In the genomic region with DNA sequence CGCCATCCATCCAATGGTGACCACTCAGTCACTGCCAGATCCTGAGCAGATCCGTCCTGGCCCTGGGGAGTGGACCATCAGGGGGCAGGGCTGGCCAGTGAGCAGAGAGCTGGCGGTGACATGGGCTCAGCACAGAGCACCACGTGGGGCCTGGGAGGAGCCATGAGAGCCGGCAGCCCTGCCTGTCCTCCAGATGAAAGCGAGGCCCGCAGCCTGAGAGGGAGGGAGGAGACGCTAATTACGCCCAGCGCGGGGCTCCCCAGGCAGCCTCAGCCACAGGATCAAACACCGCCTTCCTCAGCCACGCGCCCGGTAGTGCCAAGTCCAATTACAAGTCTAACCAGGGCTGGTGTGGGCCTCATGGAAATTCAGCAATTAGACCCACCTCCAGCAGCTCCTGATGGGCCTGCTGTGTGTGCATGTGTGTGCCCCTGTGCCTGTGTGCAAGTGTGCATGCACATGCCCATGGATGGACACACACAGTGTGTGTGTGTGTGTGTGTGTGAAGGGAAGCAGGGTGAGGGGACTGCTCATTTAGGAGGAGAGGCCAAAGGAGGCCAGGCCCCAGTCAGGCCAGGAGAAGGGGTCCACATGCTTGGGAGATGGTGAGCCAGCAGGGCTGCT, we compare ENCODE assay signal across 2 cellular contexts.
TF ChIP-seq lines count a peak whose summit lies in the region.

No MANE protein-coding gene starts in this region.

TF ChIP-seq in H1, 55 proteins besides CTCF, POLR2A, EP300 and RAD21:
- TF ChIP-seq CTBP2 (IDR thresholded peaks at IDR 0.05; ENCODE audit: borderline replicate concordance, insufficient read depth, insufficient read length, low read length) (no peak), EZH2 (IDR thresholded peaks at IDR 0.05; ENCODE audit: low read depth, low read length, severe bottlenecking) (no peak), CHD1 (IDR thresholded peaks at IDR 0.05; ENCODE audit: low read depth, low read length) (no peak), RFX5 (IDR thresholded peaks at IDR 0.05; ENCODE audit: borderline replicate concordance, low read depth, low read length) (no peak), SIRT6 (IDR thresholded peaks at IDR 0.05; ENCODE audit: low read length) (no peak), HDAC2 (IDR thresholded peaks at IDR 0.05; ENCODE audit: borderline replicate concordance in 1 of 2, low read depth in 2 of 2, low read length in 2 of 2) (no peak), RXRA (IDR thresholded peaks at IDR 0.05; ENCODE audit: insufficient read depth, low read depth, low read length) (no peak), ASH2L (IDR thresholded peaks at IDR 0.05; ENCODE audit: low read length) (no peak), TCF12 (IDR thresholded peaks at IDR 0.05; ENCODE audit: low read depth, low read length) (no peak), CREB1 (IDR thresholded peaks at IDR 0.05) (no peak), YY1 (IDR thresholded peaks at IDR 0.05; ENCODE audit: low read depth, low read length) (no peak), BRCA1 (IDR thresholded peaks at IDR 0.05; ENCODE audit: low read depth, low read length) (no peak), GTF2F1 (IDR thresholded peaks at IDR 0.05; ENCODE audit: borderline replicate concordance, low read depth, low read length) (no peak), FOSL1 (IDR thresholded peaks at IDR 0.05; ENCODE audit: insufficient read depth, low read depth, low read length) (no peak), GABPA (IDR thresholded peaks at IDR 0.05; ENCODE audit: borderline replicate concordance, insufficient read depth, low read length) (no peak), TBP (IDR thresholded peaks at IDR 0.05; ENCODE audit: low read depth, low read length) (no peak), SUZ12 (IDR thresholded peaks at IDR 0.05; ENCODE audit: low read length) (no peak), KDM4A (IDR thresholded peaks at IDR 0.05; ENCODE audit: low read depth, low read length, severe bottlenecking) (no peak)
TF ChIP-seq in H1: peak in this region for 0.

TF ChIP-seq in GM12891, 5 proteins besides CTCF, POLR2A, EP300 and RAD21:
- no peak for TF ChIP-seq TAF1 (IDR thresholded peaks at IDR 0.05; ENCODE audit: low read depth, low read length)
- TF ChIP-seq POLR2AphosphoS5 (IDR thresholded peaks at IDR 0.05; ENCODE audit: low read depth, low read length) = no peak
- no peak for TF ChIP-seq SPI1 (IDR thresholded peaks at IDR 0.05; ENCODE audit: low read depth, low read length)
- no peak for TF ChIP-seq PAX5 (IDR thresholded peaks at IDR 0.05; ENCODE audit: insufficient read depth, low read length, severe bottlenecking)
- TF ChIP-seq POU2F2 (IDR thresholded peaks at IDR 0.05; ENCODE audit: low read depth, low read length) = no peak
TF ChIP-seq in GM12891: peak in this region for 0.
